In genomic region chr9:97502222-97502983, GRCh38 we compare ENCODE assay signal across 1 cellular context.
TF ChIP-seq lines count a peak whose summit lies in the region.

No MANE protein-coding gene starts in this region.

TF ChIP-seq in HepG2, 621 proteins besides CTCF, POLR2A, EP300 and RAD21 (continued from another document and continues in another):
- TF ChIP-seq ZNF614 (CRISPR knock-in tag; IDR thresholded peaks at IDR 0.05; ENCODE audit: borderline replicate concordance) (no peak), ZNF800 (CRISPR knock-in tag; IDR thresholded peaks at IDR 0.05) (peak; percentile 94), FOSL1 (CRISPR knock-in tag; IDR thresholded peaks at IDR 0.05; ENCODE audit: borderline replicate concordance) (no peak), FLYWCH1 (CRISPR knock-in tag; IDR thresholded peaks at IDR 0.05) (no peak), ATF4 (CRISPR knock-in tag; IDR thresholded peaks at IDR 0.05) (no peak), ZNF569 (CRISPR knock-in tag; IDR thresholded peaks at IDR 0.05; ENCODE audit: borderline replicate concordance) (no peak), MAFG (CRISPR knock-in tag; IDR thresholded peaks at IDR 0.05) (no peak), ZNF234 (CRISPR knock-in tag; conservative IDR thresholded peaks at IDR 0.05) (no peak), MTF2 (CRISPR knock-in tag; IDR thresholded peaks at IDR 0.05; ENCODE audit: borderline replicate concordance) (peak; percentile 61; the same call in 1 of the 2 replicates), TBP (CRISPR knock-in tag; IDR thresholded peaks at IDR 0.05) (no peak), ZNF3 (CRISPR knock-in tag; IDR thresholded peaks at IDR 0.05) (no peak), TP53 (CRISPR knock-in tag; conservative IDR thresholded peaks at IDR 0.05) (no peak), SP1 (IDR thresholded peaks at IDR 0.05) (no peak), SP1 (CRISPR knock-in tag; IDR thresholded peaks at IDR 0.05) (no peak), ARID5B (CRISPR knock-in tag; IDR thresholded peaks at IDR 0.05) (no peak), MATR3 (CRISPR knock-in tag; IDR thresholded peaks at IDR 0.05) (no peak), HMG20B (CRISPR knock-in tag; conservative IDR thresholded peaks at IDR 0.05) (no peak), ZNF296 (CRISPR knock-in tag; conservative IDR thresholded peaks at IDR 0.05) (no peak), CREB1 (IDR thresholded peaks at IDR 0.05) (no peak), CREB1 (CRISPR knock-in tag; IDR thresholded peaks at IDR 0.05) (no peak), ZNF382 (CRISPR knock-in tag; IDR thresholded peaks at IDR 0.05; ENCODE audit: borderline replicate concordance) (no peak), SALL1 (CRISPR knock-in tag; IDR thresholded peaks at IDR 0.05) (no peak), CENPX (CRISPR knock-in tag; IDR thresholded peaks at IDR 0.05) (no peak), SAFB2 (CRISPR knock-in tag; IDR thresholded peaks at IDR 0.05; ENCODE audit: borderline replicate concordance, low read depth) (no peak), PAXIP1 (CRISPR knock-in tag; conservative IDR thresholded peaks at IDR 0.05) (no peak), MXI1 (IDR thresholded peaks at IDR 0.05; ENCODE audit: borderline replicate concordance, low read depth, low read length) (no peak), ZNF549 (CRISPR knock-in tag; IDR thresholded peaks at IDR 0.05) (no peak), ZNF777 (CRISPR knock-in tag; IDR thresholded peaks at IDR 0.05) (peak; percentile 47; the same call in 1 of the 2 replicates), TOPORS (CRISPR knock-in tag; IDR thresholded peaks at IDR 0.05) (no peak), MTA3 (CRISPR knock-in tag; IDR thresholded peaks at IDR 0.05) (no peak), KDM5A (IDR thresholded peaks at IDR 0.05; ENCODE audit: borderline replicate concordance, low read length) (no peak), ELF3 (CRISPR knock-in tag; IDR thresholded peaks at IDR 0.05) (no peak), FOXA1 (IDR thresholded peaks at IDR 0.05) (no peak), FOXA1 (CRISPR knock-in tag; IDR thresholded peaks at IDR 0.05) (no peak), ZNF879 (CRISPR knock-in tag; IDR thresholded peaks at IDR 0.05) (no peak), JDP2 (CRISPR knock-in tag; IDR thresholded peaks at IDR 0.05; ENCODE audit: borderline replicate concordance) (no peak), MAFF (IDR thresholded peaks at IDR 0.05; ENCODE audit: low read depth, low read length) (no peak), SNAPC4 (CRISPR knock-in tag; IDR thresholded peaks at IDR 0.05) (no peak)
- TF ChIP-seq, protein P1, sequence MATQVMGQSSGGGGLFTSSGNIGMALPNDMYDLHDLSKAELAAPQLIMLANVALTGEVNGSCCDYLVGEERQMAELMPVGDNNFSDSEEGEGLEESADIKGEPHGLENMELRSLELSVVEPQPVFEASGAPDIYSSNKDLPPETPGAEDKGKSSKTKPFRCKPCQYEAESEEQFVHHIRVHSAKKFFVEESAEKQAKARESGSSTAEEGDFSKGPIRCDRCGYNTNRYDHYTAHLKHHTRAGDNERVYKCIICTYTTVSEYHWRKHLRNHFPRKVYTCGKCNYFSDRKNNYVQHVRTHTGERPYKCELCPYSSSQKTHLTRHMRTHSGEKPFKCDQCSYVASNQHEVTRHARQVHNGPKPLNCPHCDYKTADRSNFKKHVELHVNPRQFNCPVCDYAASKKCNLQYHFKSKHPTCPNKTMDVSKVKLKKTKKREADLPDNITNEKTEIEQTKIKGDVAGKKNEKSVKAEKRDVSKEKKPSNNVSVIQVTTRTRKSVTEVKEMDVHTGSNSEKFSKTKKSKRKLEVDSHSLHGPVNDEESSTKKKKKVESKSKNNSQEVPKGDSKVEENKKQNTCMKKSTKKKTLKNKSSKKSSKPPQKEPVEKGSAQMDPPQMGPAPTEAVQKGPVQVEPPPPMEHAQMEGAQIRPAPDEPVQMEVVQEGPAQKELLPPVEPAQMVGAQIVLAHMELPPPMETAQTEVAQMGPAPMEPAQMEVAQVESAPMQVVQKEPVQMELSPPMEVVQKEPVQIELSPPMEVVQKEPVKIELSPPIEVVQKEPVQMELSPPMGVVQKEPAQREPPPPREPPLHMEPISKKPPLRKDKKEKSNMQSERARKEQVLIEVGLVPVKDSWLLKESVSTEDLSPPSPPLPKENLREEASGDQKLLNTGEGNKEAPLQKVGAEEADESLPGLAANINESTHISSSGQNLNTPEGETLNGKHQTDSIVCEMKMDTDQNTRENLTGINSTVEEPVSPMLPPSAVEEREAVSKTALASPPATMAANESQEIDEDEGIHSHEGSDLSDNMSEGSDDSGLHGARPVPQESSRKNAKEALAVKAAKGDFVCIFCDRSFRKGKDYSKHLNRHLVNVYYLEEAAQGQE (IDR thresholded peaks at IDR 0.05; ENCODE audit: borderline replicate concordance in 1 of 2, low read depth in 1 of 2, low read length in 2 of 2), result no peak
- TF ChIP-seq, protein P2, sequence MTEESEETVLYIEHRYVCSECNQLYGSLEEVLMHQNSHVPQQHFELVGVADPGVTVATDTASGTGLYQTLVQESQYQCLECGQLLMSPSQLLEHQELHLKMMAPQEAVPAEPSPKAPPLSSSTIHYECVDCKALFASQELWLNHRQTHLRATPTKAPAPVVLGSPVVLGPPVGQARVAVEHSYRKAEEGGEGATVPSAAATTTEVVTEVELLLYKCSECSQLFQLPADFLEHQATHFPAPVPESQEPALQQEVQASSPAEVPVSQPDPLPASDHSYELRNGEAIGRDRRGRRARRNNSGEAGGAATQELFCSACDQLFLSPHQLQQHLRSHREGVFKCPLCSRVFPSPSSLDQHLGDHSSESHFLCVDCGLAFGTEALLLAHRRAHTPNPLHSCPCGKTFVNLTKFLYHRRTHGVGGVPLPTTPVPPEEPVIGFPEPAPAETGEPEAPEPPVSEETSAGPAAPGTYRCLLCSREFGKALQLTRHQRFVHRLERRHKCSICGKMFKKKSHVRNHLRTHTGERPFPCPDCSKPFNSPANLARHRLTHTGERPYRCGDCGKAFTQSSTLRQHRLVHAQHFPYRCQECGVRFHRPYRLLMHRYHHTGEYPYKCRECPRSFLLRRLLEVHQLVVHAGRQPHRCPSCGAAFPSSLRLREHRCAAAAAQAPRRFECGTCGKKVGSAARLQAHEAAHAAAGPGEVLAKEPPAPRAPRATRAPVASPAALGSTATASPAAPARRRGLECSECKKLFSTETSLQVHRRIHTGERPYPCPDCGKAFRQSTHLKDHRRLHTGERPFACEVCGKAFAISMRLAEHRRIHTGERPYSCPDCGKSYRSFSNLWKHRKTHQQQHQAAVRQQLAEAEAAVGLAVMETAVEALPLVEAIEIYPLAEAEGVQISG (CRISPR knock-in tag; IDR thresholded peaks at IDR 0.05), result no peak
- TF ChIP-seq, protein P3, sequence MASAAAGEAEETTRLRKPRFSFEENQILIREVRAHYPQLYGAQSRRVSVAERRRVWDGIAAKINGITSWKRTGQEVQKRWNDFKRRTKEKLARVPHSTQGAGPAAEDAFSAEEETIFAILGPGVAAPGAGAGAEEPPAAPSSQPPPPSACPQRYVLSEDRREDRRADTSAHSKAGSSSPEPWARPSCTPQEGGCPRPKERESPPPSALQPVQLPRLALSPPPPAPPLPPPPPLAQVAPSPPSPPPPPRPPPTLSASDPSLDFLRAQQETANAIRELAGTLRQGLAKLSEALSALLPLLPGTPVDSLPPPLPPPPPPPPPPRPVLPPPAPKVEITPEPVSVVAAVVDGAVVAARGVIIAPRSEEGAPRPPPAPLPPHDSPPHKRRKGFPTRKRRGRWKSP (CRISPR knock-in tag; IDR thresholded peaks at IDR 0.05), result 0 out of 2 replicates have a peak, but pooled peaks have one; percentile 12
